In genomic region chr11:134069426-134069921, GRCh38 we compare ENCODE assay signal across 8 cellular contexts. TPM values are rescaled to one million over a fixed set of nuclear protein-coding genes. Genes with fewer than 3 reads are reported as not detected.
DNase-seq lines count a peak whose midpoint lies in the region; ATAC-seq, FAIRE-seq and TF ChIP-seq lines count a peak whose summit lies in the region.

No MANE protein-coding gene starts in this region.

- TF ChIP-seq CTCF in CD8-positive, alpha-beta T cell (IDR thresholded peaks at IDR 0.05): no peak
- no peak for TF ChIP-seq CTCF in mesothelial cell of epicardium (IDR thresholded peaks at IDR 0.05; ENCODE audit: unreplicated experiment)

- no peaks in the 10 kb centered on the region for H3K27me3 ChIP-seq in CD8-positive, alpha-beta T cell (ENCODE audit: insufficient read depth, low read length)
- H3K27me3 ChIP-seq in duodenal mucosa (ENCODE audit: control insufficient read depth in 1 of 2, insufficient read depth in 2 of 2, low read length in 2 of 2): peaks cover 28 to 31% of the 10 kb centered on the region in 2 donors

- H3K4me3 Mint-ChIP-seq in CD8-positive, alpha-beta T cell: peak overlapping the region; percentile 71
- peak overlapping the region; percentile 65 for H3K4me3 Mint-ChIP-seq in mesothelial cell of epicardium

- no peak for ATAC-seq in CD8-positive, alpha-beta T cell
- no peak for ATAC-seq in GM18909 (IDR thresholded peaks at IDR 0.05; ENCODE audit: poor library complexity, unreplicated experiment)

- peaks cover 17% of the 10 kb centered on the region for H3K4me1 Mint-ChIP-seq in CD8-positive, alpha-beta T cell (ENCODE audit: low read depth)
- H3K4me1 Mint-ChIP-seq in mesothelial cell of epicardium: peaks cover 14% of the 10 kb centered on the region

- DNase-seq in CD8-positive, alpha-beta T cell: no peak
- DNase-seq in NCI-H1105 (lab: John Stamatoyannopoulos, UW) (peak; percentile 46), mesothelial cell of epicardium (ENCODE audit: low spot score in 2 of 2, unreplicated experiment in 2 of 2) (peak in 1 of 2 experiments; percentile 58), urothelium cell line (ENCODE audit: low spot score) (peak; percentile 19), SKM-1 treated with dmso at 0.1 percent for 144 hours (lab: John Stamatoyannopoulos, UW; ENCODE audit: unreplicated experiment) (no peak)
- no peak for DNase-seq in stimulated activated CD4-positive, alpha-beta T cell treated with anti-CD3 and anti-CD28 coated beads, Interleukin-2, amount 100 ng/mL, for 48 hours

- peaks cover 6% of the 10 kb centered on the region for H3K4me1 ChIP-seq in CD8-positive, alpha-beta T cell (ENCODE audit: insufficient read depth, low read length)
- no peaks in the 10 kb centered on the region for H3K4me1 ChIP-seq in duodenal mucosa (ENCODE audit: control insufficient read depth in 1 of 2, insufficient read depth in 2 of 2, low read length in 2 of 2)

- no peak overlapping the region for H3K9ac ChIP-seq in duodenal mucosa (ENCODE audit: low read depth in 1 of 2, low read length in 2 of 2)

- no peak overlapping the region for H3K27ac ChIP-seq in CD8-positive, alpha-beta T cell (ENCODE audit: low read depth, low read length)
- peak overlapping the region; percentile 30 for H3K27ac ChIP-seq in duodenal mucosa (ENCODE audit: low read depth, low read length)

- H3K9me3 Mint-ChIP-seq in CD8-positive, alpha-beta T cell: no peaks in the 10 kb centered on the region
- no peaks in the 10 kb centered on the region for H3K9me3 Mint-ChIP-seq in mesothelial cell of epicardium

- POLR2A ChIA-PET in CD8-positive, alpha-beta T cell (lab: Charles Lee): interaction anchor here (1.4 kb wide), 1 partner anchor 32 kb away, joined by 4 read pairs; no protein-coding TSS in a partner anchor

- intact Hi-C loops in CD8-positive, alpha-beta T cell (cut with DNase I, micrococcal nuclease): loop anchor here (1.0 kb wide), 4 partner anchors 19 to 155 kb away; partner anchors contain the start of gene VPS26B (in 1 of the 2)

- no peak for FAIRE-seq in urothelium cell line (lab: Jason Lieb, UNC)

- peak overlapping the region; percentile 41 for H3K27ac Mint-ChIP-seq in CD8-positive, alpha-beta T cell
- H3K27ac Mint-ChIP-seq in mesothelial cell of epicardium: peak overlapping the region; percentile 31

- no peaks in the 10 kb centered on the region for H3K27me3 Mint-ChIP-seq in CD8-positive, alpha-beta T cell (ENCODE audit: low read depth)
- peaks cover 44% of the 10 kb centered on the region for H3K27me3 Mint-ChIP-seq in mesothelial cell of epicardium (ENCODE audit: low read depth)

- H3K4me3 ChIP-seq in CD8-positive, alpha-beta T cell (ENCODE audit: low read depth, low read length): peak overlapping the region; percentile 58
- peak overlapping the region; percentile 44 to 65 for H3K4me3 ChIP-seq in duodenal mucosa (ENCODE audit: low read depth in 1 of 2, low read length in 2 of 2)

- CTCF ChIA-PET in CD8-positive, alpha-beta T cell (lab: Charles Lee): interaction anchor here (0.9 to 1.9 kb wide), 3 partner anchors 19 to 142 kb away, joined by 3 to 5 read pairs (median 4); no protein-coding TSS in a partner anchor

- no peaks in the 10 kb centered on the region for H3K9me3 ChIP-seq in CD8-positive, alpha-beta T cell (ENCODE audit: low read length)
- H3K9me3 ChIP-seq in duodenal mucosa (ENCODE audit: control insufficient read depth in 1 of 2, low read length in 2 of 2): no peaks in the 10 kb centered on the region

- no peaks in the 10 kb centered on the region for H3K36me3 Mint-ChIP-seq in CD8-positive, alpha-beta T cell
- H3K36me3 Mint-ChIP-seq in mesothelial cell of epicardium: no peaks in the 10 kb centered on the region

- H3K36me3 ChIP-seq in CD8-positive, alpha-beta T cell (ENCODE audit: insufficient read depth, low read length): no peaks in the 10 kb centered on the region
- no peaks in the 10 kb centered on the region for H3K36me3 ChIP-seq in duodenal mucosa (ENCODE audit: control insufficient read depth in 1 of 2, insufficient read depth in 2 of 2, low read length in 2 of 2)

RNA-seq across cellular contexts. Expression of gene JAM3, which starts 0.6 kb away (rescaled TPM):
- total RNA-seq in CD8-positive, alpha-beta T cell: 10 to 100 TPM; 12.1 to 15.2 TPM
- 36.2 to 39.3 TPM (median 37.6 TPM) in 3 replicates for total RNA-seq in mesothelial cell of epicardium

Comparison
In these comparisons a context has a peak if more than half of its experiments do, and no peak if none do; other contexts are left out.
1. DNase-seq: peak in NCI-H1105 (single experiment) and urothelium cell line (single experiment); none in CD8-positive, alpha-beta T cell (0 of 7), stimulated activated CD4-positive, alpha-beta T cell treated with anti-CD3 and anti-CD28 coated beads, Interleukin-2, amount 100 ng/mL, for 48 hours (0 of 2) and SKM-1 treated with dmso at 0.1 percent for 144 hours (single experiment).